1 cellular context compared by ENCODE assay signal in genomic region chr21:26845066-26845749, GRCh38.
A peak's percentile ranks its signal among the peaks of the same experiment; 100 is the strongest.
TF ChIP-seq lines count a peak whose summit lies in the region.

ADAMTS1 (minus strand) TSS chr21:26845409; CDS start chr21:26844954, 455 bp downstream.

TF ChIP-seq in HepG2, 621 proteins besides CTCF, POLR2A, EP300 and RAD21:
- TF ChIP-seq HMGXB4 (CRISPR knock-in tag; IDR thresholded peaks at IDR 0.05; ENCODE audit: borderline replicate concordance in 1 of 2, low read depth in 1 of 2) (0 out of 4 replicates have a peak, but pooled peaks of 1 of the 2 experiments have one; percentile 0), XRCC5 (optimal IDR thresholded peaks at IDR 0.05; ENCODE audit: low read length) (peak; percentile 20), CCDC6 (CRISPR knock-in tag; IDR thresholded peaks at IDR 0.05) (no peak), GABPB1 (CRISPR knock-in tag; IDR thresholded peaks at IDR 0.05) (peak; percentile 28; the same call in 1 of the 2 replicates), HNRNPLL (IDR thresholded peaks at IDR 0.05; ENCODE audit: low read depth, low read length, poor library complexity, severe bottlenecking) (peak; percentile 55), MTA1 (CRISPR knock-in tag; IDR thresholded peaks at IDR 0.05; ENCODE audit: borderline replicate concordance) (no peak)
- TF ChIP-seq, protein P1, sequence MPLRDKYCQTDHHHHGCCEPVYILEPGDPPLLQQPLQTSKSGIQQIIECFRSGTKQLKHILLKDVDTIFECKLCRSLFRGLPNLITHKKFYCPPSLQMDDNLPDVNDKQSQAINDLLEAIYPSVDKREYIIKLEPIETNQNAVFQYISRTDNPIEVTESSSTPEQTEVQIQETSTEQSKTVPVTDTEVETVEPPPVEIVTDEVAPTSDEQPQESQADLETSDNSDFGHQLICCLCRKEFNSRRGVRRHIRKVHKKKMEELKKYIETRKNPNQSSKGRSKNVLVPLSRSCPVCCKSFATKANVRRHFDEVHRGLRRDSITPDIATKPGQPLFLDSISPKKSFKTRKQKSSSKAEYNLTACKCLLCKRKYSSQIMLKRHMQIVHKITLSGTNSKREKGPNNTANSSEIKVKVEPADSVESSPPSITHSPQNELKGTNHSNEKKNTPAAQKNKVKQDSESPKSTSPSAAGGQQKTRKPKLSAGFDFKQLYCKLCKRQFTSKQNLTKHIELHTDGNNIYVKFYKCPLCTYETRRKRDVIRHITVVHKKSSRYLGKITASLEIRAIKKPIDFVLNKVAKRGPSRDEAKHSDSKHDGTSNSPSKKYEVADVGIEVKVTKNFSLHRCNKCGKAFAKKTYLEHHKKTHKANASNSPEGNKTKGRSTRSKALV (CRISPR knock-in tag; IDR thresholded peaks at IDR 0.05) = peak; percentile 66
- TF ChIP-seq, protein P2, sequence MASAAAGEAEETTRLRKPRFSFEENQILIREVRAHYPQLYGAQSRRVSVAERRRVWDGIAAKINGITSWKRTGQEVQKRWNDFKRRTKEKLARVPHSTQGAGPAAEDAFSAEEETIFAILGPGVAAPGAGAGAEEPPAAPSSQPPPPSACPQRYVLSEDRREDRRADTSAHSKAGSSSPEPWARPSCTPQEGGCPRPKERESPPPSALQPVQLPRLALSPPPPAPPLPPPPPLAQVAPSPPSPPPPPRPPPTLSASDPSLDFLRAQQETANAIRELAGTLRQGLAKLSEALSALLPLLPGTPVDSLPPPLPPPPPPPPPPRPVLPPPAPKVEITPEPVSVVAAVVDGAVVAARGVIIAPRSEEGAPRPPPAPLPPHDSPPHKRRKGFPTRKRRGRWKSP (CRISPR knock-in tag; IDR thresholded peaks at IDR 0.05) = peak; percentile 77; the same call in 1 of the 2 replicates
TF ChIP-seq in HepG2: peak in this region for 6.
